14 cellular contexts compared by ENCODE assay signal in the genomic region with DNA sequence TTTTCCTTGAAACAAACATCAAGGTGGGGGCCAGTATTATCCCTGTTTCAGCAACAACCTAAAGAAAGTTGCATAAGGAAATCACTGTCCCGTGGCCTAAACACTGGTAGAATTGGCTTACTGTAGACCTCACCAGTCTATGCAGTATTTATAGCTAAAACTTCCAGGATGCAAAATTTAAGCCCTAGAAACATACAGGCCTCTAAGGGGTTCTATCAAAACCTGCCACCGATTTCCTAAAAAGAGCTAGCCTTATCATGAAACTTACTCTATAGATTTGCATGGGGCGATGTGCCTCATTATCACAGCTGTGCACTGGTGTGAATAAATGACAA.
DNase-seq lines count a peak whose midpoint lies in the region; ATAC-seq and TF ChIP-seq lines count a peak whose summit lies in the region.
"Had no signal": no experiment of that assay in that cellular context is flagged by ENCODE, and none has a peak within 500 bp of the region (broad histone marks: within the 10 kb centered on the region; RNA-seq: fewer than 3 reads in every experiment).

No MANE protein-coding gene starts in this region.

- H3K4me1 Mint-ChIP-seq in endodermal cell, result peaks cover 53% of the 10 kb centered on the region
- H3K4me1 Mint-ChIP-seq: CD4-positive, alpha-beta memory T cell had no signal

- peaks cover 18% of the 10 kb centered on the region for H3K27me3 Mint-ChIP-seq in endodermal cell (ENCODE audit: insufficient read depth)

- DNase-seq in endodermal cell (no peak), hepatocyte (ENCODE audit: low spot score) (no peak), osteoblast (ENCODE audit: insufficient read length, low spot score, missing footprints) (peak; percentile 47), spleen (no peak)
- no peak for DNase-seq in activated CD8-positive, alpha-beta memory T cell treated with anti-CD3 and anti-CD28 coated beads, Interleukin-2, amount 50 U/mL, for 48 hours
- DNase-seq: C1 segment of cervical spinal cord; CD4-positive, alpha-beta memory T cell; COR-L47; DMS153; DND-41; GM23248; H7; HCEC 1CT had no signal

- H3K27ac Mint-ChIP-seq in endodermal cell, result peak overlapping the region; percentile 5
- H3K27ac Mint-ChIP-seq: CD4-positive, alpha-beta memory T cell had no signal

- H3K36me3 Mint-ChIP-seq in endodermal cell (ENCODE audit: low read depth), result no peaks in the 10 kb centered on the region
- H3K36me3 Mint-ChIP-seq: CD4-positive, alpha-beta memory T cell had no signal

- TF ChIP-seq CTCF in endodermal cell (conservative IDR thresholded peaks at IDR 0.05) (no peak), hepatocyte (IDR thresholded peaks at IDR 0.05; ENCODE audit: poor library complexity) (no peak), osteoblast (IDR thresholded peaks at IDR 0.05; ENCODE audit: extremely low read depth, low read depth, low read length) (no peak), spleen (IDR thresholded peaks at IDR 0.05 in 8 of 11, conservative IDR thresholded peaks at IDR 0.05 in 3 of 11) (no peak)

- TF ChIP-seq POLR2A in spleen (IDR thresholded peaks at IDR 0.05), result no peak

- intact Hi-C loops in spleen (cut with DNase I; ENCODE audit: low total_unique reads), result no loop called here

- H3K4me2 ChIP-seq in hepatocyte (peak overlapping the region; percentile 19), osteoblast (ENCODE audit: insufficient read depth, low read length) (no peak overlapping the region)

- H3K4me3 Mint-ChIP-seq in endodermal cell, result no peak overlapping the region
- H3K4me3 Mint-ChIP-seq: CD4-positive, alpha-beta memory T cell had no signal

- H3K9ac ChIP-seq in endodermal cell (ENCODE audit: extremely low read depth, low read length, poor library complexity, severe bottlenecking), result no peak overlapping the region
- H3K9ac ChIP-seq: GM23248 had no signal

- no peak overlapping the region for H2AFZ ChIP-seq in hepatocyte
- no peak overlapping the region for H2AFZ ChIP-seq in osteoblast (ENCODE audit: low read length)
- H2AFZ ChIP-seq: GM23248 had no signal

- H3K36me3 ChIP-seq in endodermal cell (ENCODE audit: control insufficient read depth, insufficient read depth, low read length) (no peaks in the 10 kb centered on the region), hepatocyte (replicated peaks; ENCODE audit: insufficient read depth, low read depth) (no peaks in the 10 kb centered on the region), osteoblast (ENCODE audit: insufficient read depth, low read length) (no peaks in the 10 kb centered on the region), spleen (no peaks in the 10 kb centered on the region)

- H3K79me2 ChIP-seq in hepatocyte (no peaks in the 10 kb centered on the region), osteoblast (ENCODE audit: insufficient read depth, low read length) (no peaks in the 10 kb centered on the region)

- no peaks in the 10 kb centered on the region for H4K20me1 ChIP-seq in hepatocyte (ENCODE audit: insufficient read depth, poor library complexity, severe bottlenecking)
- H4K20me1 ChIP-seq in osteoblast (ENCODE audit: insufficient read depth, low read length), result no peaks in the 10 kb centered on the region

- 91 to 100% methylated on average over 1 to 3 of the region's 3 CpGs for WGBS in endodermal cell (ENCODE audit: insufficient coverage in 1 of 2, insufficient read length in 1 of 2), 2 experiments
- WGBS in hepatocyte (ENCODE audit: low lambda C conversion rate, missing lambda C conversion rate), result 60% methylated on average over 3 of the region's 3 CpGs
- 75 to 91% (median 86%) methylated on average over 2 to 3 of the region's 3 CpGs for WGBS in spleen, 5 donors

- H3K27me3 ChIP-seq in endodermal cell (ENCODE audit: control insufficient read depth, insufficient read depth, low read length, poor library complexity, severe bottlenecking), result no peaks in the 10 kb centered on the region
- no peaks in the 10 kb centered on the region for H3K27me3 ChIP-seq in hepatocyte
- peaks cover 14% of the 10 kb centered on the region for H3K27me3 ChIP-seq in osteoblast (ENCODE audit: insufficient read depth, low read length)
- peaks cover 0 to 28% (median 0%) of the 10 kb centered on the region in 7 donors for H3K27me3 ChIP-seq in spleen (replicated peaks in 1 of 7)

- no peak overlapping the region for H3K27ac ChIP-seq in endodermal cell (ENCODE audit: low read depth, low read length)
- H3K27ac ChIP-seq in hepatocyte, result peak overlapping the region; percentile 51
- H3K27ac ChIP-seq in osteoblast (ENCODE audit: low read depth, low read length), result no peak overlapping the region
- H3K27ac ChIP-seq in spleen, result no peak overlapping the region
- H3K27ac ChIP-seq: GM23248 had no signal

- no peaks in the 10 kb centered on the region for H3K9me3 ChIP-seq in endodermal cell (ENCODE audit: control insufficient read depth, low read length)
- no peaks in the 10 kb centered on the region for H3K9me3 ChIP-seq in hepatocyte (ENCODE audit: low read depth)
- H3K9me3 ChIP-seq in osteoblast (ENCODE audit: low read depth, low read length), result no peaks in the 10 kb centered on the region
- H3K9me3 ChIP-seq in spleen, result no peaks in the 10 kb centered on the region

- H3K4me1 ChIP-seq in endodermal cell (ENCODE audit: control insufficient read depth, insufficient read depth, low read length) (peaks cover 32% of the 10 kb centered on the region), hepatocyte (ENCODE audit: insufficient read depth) (peaks cover 32% of the 10 kb centered on the region), osteoblast (ENCODE audit: insufficient read depth, low read length) (no peaks in the 10 kb centered on the region), spleen (no peaks in the 10 kb centered on the region)

- H3K9me2 ChIP-seq in hepatocyte (replicated peaks; ENCODE audit: insufficient read depth), result no peaks in the 10 kb centered on the region

- no peak for ATAC-seq in GM21786 (IDR thresholded peaks at IDR 0.05; ENCODE audit: unreplicated experiment)

- H3K4me3 ChIP-seq in endodermal cell (ENCODE audit: low read length) (no peak overlapping the region), hepatocyte (no peak overlapping the region), osteoblast (ENCODE audit: insufficient read depth, low read length) (no peak overlapping the region), spleen (no peak overlapping the region)
- H3K4me3 ChIP-seq: GM23248 had no signal

- H3K9me3 Mint-ChIP-seq in endodermal cell, result no peaks in the 10 kb centered on the region
